25 cellular contexts compared by ENCODE assay signal in genomic region chr1:39048745-39049370, GRCh38. TPM values are rescaled to one million over a fixed set of nuclear protein-coding genes. Genes with fewer than 3 reads are reported as not detected.
DNase-seq lines count a peak whose midpoint lies in the region; ATAC-seq and TF ChIP-seq lines count a peak whose summit lies in the region.
"Had no signal": no experiment of that assay in that cellular context is flagged by ENCODE, and none has a peak within 500 bp of the region (broad histone marks: within the 10 kb centered on the region; RNA-seq: fewer than 3 reads in every experiment).

No MANE protein-coding gene starts in this region.

- CTCF ChIA-PET in activated CD4-positive, alpha-beta memory T cell treated with anti-CD3 and anti-CD28 coated beads, Interleukin-2, amount 10 ng/mL, durations not matched to agents 7 days and 5 days (lab: Charles Lee), result no interaction called here

- peaks cover 13% of the 10 kb centered on the region for H3K36me3 Mint-ChIP-seq in neural progenitor cell
- H3K36me3 Mint-ChIP-seq in activated CD4-positive, alpha-beta memory T cell treated with anti-CD3 and anti-CD28 coated beads, Interleukin-2, amount 10 ng/mL, durations not matched to agents 7 days and 5 days (ENCODE audit: low read depth), result peaks cover 14% of the 10 kb centered on the region
- H3K36me3 Mint-ChIP-seq in activated naive CD8-positive, alpha-beta T cell treated with anti-CD3 and anti-CD28 coated beads, Interleukin-2, amount 50 U/mL, for 24 hours (ENCODE audit: low read depth), result no peaks in the 10 kb centered on the region
- H3K36me3 Mint-ChIP-seq: activated naive CD4-positive, alpha-beta T cell treated with anti-CD3 and anti-CD28 coated beads, Interleukin-2, amount 50 U/mL, for 72 hours had no signal

- H3F3A ChIP-seq in neural progenitor cell (ENCODE audit: low read depth), result peaks cover 39% of the 10 kb centered on the region

- peaks cover 22% of the 10 kb centered on the region for H3K4me1 Mint-ChIP-seq in neural progenitor cell
- peaks cover 5% of the 10 kb centered on the region for H3K4me1 Mint-ChIP-seq in activated CD4-positive, alpha-beta memory T cell treated with anti-CD3 and anti-CD28 coated beads, Interleukin-2, amount 10 ng/mL, durations not matched to agents 7 days and 5 days
- peaks cover 3% of the 10 kb centered on the region for H3K4me1 Mint-ChIP-seq in activated naive CD8-positive, alpha-beta T cell treated with anti-CD3 and anti-CD28 coated beads, Interleukin-2, amount 50 U/mL, for 24 hours

- H3K27ac ChIP-seq in ACC112 (ENCODE audit: low read depth, low read length) (peak overlapping the region; percentile 94), esophagus squamous epithelium (peak overlapping the region in 3 of 4 donors; percentile 2 to 74 (median 31)), neural progenitor cell (no peak overlapping the region)
- H3K27ac ChIP-seq: VCaP had no signal

- H3K27ac Mint-ChIP-seq in neural progenitor cell, result peak overlapping the region; percentile 18
- H3K27ac Mint-ChIP-seq in activated CD4-positive, alpha-beta memory T cell treated with anti-CD3 and anti-CD28 coated beads, Interleukin-2, amount 10 ng/mL, durations not matched to agents 7 days and 5 days, result no peak overlapping the region
- H3K27ac Mint-ChIP-seq in activated naive CD8-positive, alpha-beta T cell treated with anti-CD3 and anti-CD28 coated beads, Interleukin-2, amount 50 U/mL, for 24 hours, result no peak overlapping the region
- H3K27ac Mint-ChIP-seq: activated CD8-positive, alpha-beta T cell treated with anti-CD3 and anti-CD28 coated beads, Interleukin-2, amount 10 ng/mL, durations not matched to agents 7 days and 5 days; activated T-cell treated with anti-CD3 and anti-CD28 coated beads, Interleukin-2, amount 50 U/mL, for 72 hours; dendritic cell treated with granulocyte-macrophage colony-stimulating factor and Interleukin-4, amounts not matched to agents 40 ng/mL and 50 ng/mL, for 4 days; nephron progenitor cell; T-helper 1 cell treated with Interleukin-12 subunit alpha and Interleukin-12 subunit beta and Interleukin-4 antibody, amounts not matched to agents 30 μg/mL and 1 μg/mL, for 36 hours had no signal

- intact Hi-C loops in esophagus squamous epithelium (cut with DNase I), result no loop called here

- no peaks in the 10 kb centered on the region for H3K9me3 Mint-ChIP-seq in neural progenitor cell
- no peaks in the 10 kb centered on the region for H3K9me3 Mint-ChIP-seq in activated CD4-positive, alpha-beta memory T cell treated with anti-CD3 and anti-CD28 coated beads, Interleukin-2, amount 10 ng/mL, durations not matched to agents 7 days and 5 days
- no peaks in the 10 kb centered on the region for H3K9me3 Mint-ChIP-seq in activated naive CD8-positive, alpha-beta T cell treated with anti-CD3 and anti-CD28 coated beads, Interleukin-2, amount 50 U/mL, for 24 hours
- H3K9me3 Mint-ChIP-seq: activated naive CD4-positive, alpha-beta T cell treated with anti-CD3 and anti-CD28 coated beads, Interleukin-2, amount 50 U/mL, for 72 hours; activated T-cell treated with anti-CD3 and anti-CD28 coated beads, Interleukin-2, amount 50 U/mL, for 72 hours; CD4-positive, alpha-beta memory T cell; nephron progenitor cell; T-helper 1 cell treated with Interleukin-12 subunit alpha and Interleukin-12 subunit beta and Interleukin-4 antibody, amounts not matched to agents 30 μg/mL and 1 μg/mL, for 36 hours had no signal

- TF ChIP-seq CTCF in esophagus squamous epithelium (IDR thresholded peaks at IDR 0.05), result no peak
- no peak for TF ChIP-seq CTCF in neural progenitor cell (IDR thresholded peaks at IDR 0.05)

- H3K27me3 Mint-ChIP-seq in neural progenitor cell (ENCODE audit: insufficient read depth, low read depth), result peaks cover 6% of the 10 kb centered on the region
- H3K27me3 Mint-ChIP-seq in activated CD4-positive, alpha-beta memory T cell treated with anti-CD3 and anti-CD28 coated beads, Interleukin-2, amount 10 ng/mL, durations not matched to agents 7 days and 5 days, result no peaks in the 10 kb centered on the region
- H3K27me3 Mint-ChIP-seq in activated naive CD8-positive, alpha-beta T cell treated with anti-CD3 and anti-CD28 coated beads, Interleukin-2, amount 50 U/mL, for 24 hours, result no peaks in the 10 kb centered on the region
- H3K27me3 Mint-ChIP-seq: CD4-positive, alpha-beta memory T cell; dendritic cell treated with granulocyte-macrophage colony-stimulating factor and Interleukin-4, amounts not matched to agents 40 ng/mL and 50 ng/mL, for 4 days had no signal

- H3K9me3 ChIP-seq in esophagus squamous epithelium, result no peaks in the 10 kb centered on the region
- H3K9me3 ChIP-seq in neural progenitor cell (ENCODE audit: low read depth), result no peaks in the 10 kb centered on the region
- H3K9me3 ChIP-seq: HAP-1, heart right ventricle had no signal

- H3K27me3 ChIP-seq in ACC112 (ENCODE audit: insufficient read depth, low read length), result no peaks in the 10 kb centered on the region
- H3K27me3 ChIP-seq in esophagus squamous epithelium, result no peaks in the 10 kb centered on the region
- no peaks in the 10 kb centered on the region for H3K27me3 ChIP-seq in neural progenitor cell
- H3K27me3 ChIP-seq: heart right ventricle had no signal

- no peaks in the 10 kb centered on the region for H4K20me1 ChIP-seq in neural progenitor cell (ENCODE audit: low read depth)

- 53 to 55% methylated on average over 7 of the region's 7 CpGs for WGBS in esophagus squamous epithelium, 2 donors

- H3K4me1 ChIP-seq in ACC112 (ENCODE audit: control insufficient read depth, insufficient read depth, low read length, unreplicated experiment) (peaks cover 22% of the 10 kb centered on the region), esophagus squamous epithelium (peaks cover 0 to 7% (median 7%) of the 10 kb centered on the region in 3 donors), neural progenitor cell (peaks cover 24% of the 10 kb centered on the region)

- H2AFZ ChIP-seq in ACC112 (ENCODE audit: low read length, unreplicated experiment) (no peak overlapping the region), neural progenitor cell (replicated peaks) (no peak overlapping the region)

- H3K79me2 ChIP-seq in ACC112 (ENCODE audit: control insufficient read depth, insufficient read depth, low read length, unreplicated experiment) (no peaks in the 10 kb centered on the region), neural progenitor cell (ENCODE audit: low read depth) (no peaks in the 10 kb centered on the region)

- POLR2A ChIA-PET in activated CD4-positive, alpha-beta memory T cell treated with anti-CD3 and anti-CD28 coated beads, Interleukin-2, amount 10 ng/mL, durations not matched to agents 7 days and 5 days (lab: Charles Lee), result interaction anchor here (1.3 kb wide), 1 partner anchor 33 kb away, joined by 3 read pairs; no protein-coding TSS in a partner anchor

- TF ChIP-seq POLR2A in esophagus squamous epithelium (IDR thresholded peaks at IDR 0.05), result no peak

- no peak overlapping the region for H3K9ac ChIP-seq in neural progenitor cell

- ATAC-seq in HG03460 (IDR thresholded peaks at IDR 0.05; ENCODE audit: unreplicated experiment), result no peak
- no peak for ATAC-seq in activated naive CD8-positive, alpha-beta T cell treated with anti-CD3 and anti-CD28 coated beads, Interleukin-2, amount 50 U/mL, for 24 hours
- ATAC-seq: activated CD8-positive, alpha-beta T cell treated with anti-CD3 and anti-CD28 coated beads, Interleukin-2, amount 10 ng/mL, durations not matched to agents 7 days and 5 days had no signal

- H3K4me2 ChIP-seq in neural progenitor cell, result no peak overlapping the region

- H3K4me3 Mint-ChIP-seq in neural progenitor cell, result no peak overlapping the region
- H3K4me3 Mint-ChIP-seq in activated CD4-positive, alpha-beta memory T cell treated with anti-CD3 and anti-CD28 coated beads, Interleukin-2, amount 10 ng/mL, durations not matched to agents 7 days and 5 days, result no peak overlapping the region
- no peak overlapping the region for H3K4me3 Mint-ChIP-seq in activated naive CD8-positive, alpha-beta T cell treated with anti-CD3 and anti-CD28 coated beads, Interleukin-2, amount 50 U/mL, for 24 hours
- H3K4me3 Mint-ChIP-seq: activated CD8-positive, alpha-beta T cell treated with anti-CD3 and anti-CD28 coated beads, Interleukin-2, amount 10 ng/mL, durations not matched to agents 7 days and 5 days; activated T-cell treated with anti-CD3 and anti-CD28 coated beads, Interleukin-2, amount 50 U/mL, for 72 hours; CD4-positive, alpha-beta memory T cell; dendritic cell treated with granulocyte-macrophage colony-stimulating factor and Interleukin-4, amounts not matched to agents 40 ng/mL and 50 ng/mL, for 4 days; nephron progenitor cell; T-helper 1 cell treated with Interleukin-12 subunit alpha and Interleukin-12 subunit beta and Interleukin-4 antibody, amounts not matched to agents 30 μg/mL and 1 μg/mL, for 36 hours had no signal

- H3K4me3 ChIP-seq in ACC112 (ENCODE audit: low read depth, low read length), result no peak overlapping the region
- H3K4me3 ChIP-seq in esophagus squamous epithelium, result no peak overlapping the region
- H3K4me3 ChIP-seq in neural progenitor cell, result no peak overlapping the region
- H3K4me3 ChIP-seq: HAP-1, heart right ventricle had no signal

- DNase-seq in NCI-H82 (lab: John Stamatoyannopoulos, UW) (peak; percentile 78), esophagus squamous epithelium (lab: John Stamatoyannopoulos, UW) (no peak), neural progenitor cell (ENCODE audit: low spot score) (no peak), NCI-H345 treated with DMSO at 0.1 percent for 48 hours (lab: John Stamatoyannopoulos, UW; ENCODE audit: unreplicated experiment) (no peak)
- DNase-seq in activated CD4-positive, alpha-beta memory T cell treated with anti-CD3 and anti-CD28 coated beads, Interleukin-2, amount 10 ng/mL, durations not matched to agents 7 days and 5 days, result no peak
- no peak for DNase-seq in activated naive CD8-positive, alpha-beta T cell treated with anti-CD3 and anti-CD28 coated beads, Interleukin-2, amount 50 U/mL, for 24 hours
- DNase-seq: activated CD8-positive, alpha-beta T cell treated with anti-CD3 and anti-CD28 coated beads, Interleukin-2, amount 10 ng/mL, durations not matched to agents 7 days and 5 days; activated T-cell treated with anti-CD3 and anti-CD28 coated beads, Interleukin-2, amount 50 U/mL, for 72 hours; CD4-positive, alpha-beta memory T cell; heart right ventricle; islet precursor cell; KG1; mesendoderm; NCI-H1048; NCI-H2029 treated with DMSO at 0.1 percent for 48 hours; NCI-H524; nephron progenitor cell; stimulated activated CD4-positive, alpha-beta T cell treated with anti-CD3 and anti-CD28 coated beads, Interleukin-12 subunit alpha, Interleukin-12 subunit beta, amount 100 ng/mL, for 4 hours had no signal

- no peaks in the 10 kb centered on the region for H3K36me3 ChIP-seq in ACC112 (ENCODE audit: insufficient read depth, low read length)
- H3K36me3 ChIP-seq in esophagus squamous epithelium, result peaks cover 0 to 30% (median 0%) of the 10 kb centered on the region in 3 donors
- no peaks in the 10 kb centered on the region for H3K36me3 ChIP-seq in neural progenitor cell
- H3K36me3 ChIP-seq: HAP-1 had no signal

RNA-seq across cellular contexts. Expression of gene NDUFS5, which starts 22.7 kb away (rescaled TPM):
- 100 to 1,000 TPM; 300 to 496 (median 418) TPM for total RNA-seq in esophagus squamous epithelium
- total RNA-seq in neural progenitor cell (ENCODE audit: low replicate concordance), result 414 and 738 TPM in 2 replicates
- total RNA-seq in activated CD4-positive, alpha-beta memory T cell treated with anti-CD3 and anti-CD28 coated beads, Interleukin-2, amount 10 ng/mL, durations not matched to agents 7 days and 5 days, result 100 to 1,000 TPM; 148 to 153 TPM

RNA-seq across cellular contexts. Expression of gene AKIRIN1, which starts 57.8 kb away (rescaled TPM):
- total RNA-seq in esophagus squamous epithelium (10 to 100 TPM; 23.5 to 30.0 (median 27.1) TPM), neural progenitor cell (ENCODE audit: low replicate concordance) (99.6 and 130 TPM in 2 replicates)
- total RNA-seq in activated CD4-positive, alpha-beta memory T cell treated with anti-CD3 and anti-CD28 coated beads, Interleukin-2, amount 10 ng/mL, durations not matched to agents 7 days and 5 days, result 10 to 100 TPM; 68.8 to 72.5 TPM
